1 cellular context compared by ENCODE assay signal in the genomic region with DNA sequence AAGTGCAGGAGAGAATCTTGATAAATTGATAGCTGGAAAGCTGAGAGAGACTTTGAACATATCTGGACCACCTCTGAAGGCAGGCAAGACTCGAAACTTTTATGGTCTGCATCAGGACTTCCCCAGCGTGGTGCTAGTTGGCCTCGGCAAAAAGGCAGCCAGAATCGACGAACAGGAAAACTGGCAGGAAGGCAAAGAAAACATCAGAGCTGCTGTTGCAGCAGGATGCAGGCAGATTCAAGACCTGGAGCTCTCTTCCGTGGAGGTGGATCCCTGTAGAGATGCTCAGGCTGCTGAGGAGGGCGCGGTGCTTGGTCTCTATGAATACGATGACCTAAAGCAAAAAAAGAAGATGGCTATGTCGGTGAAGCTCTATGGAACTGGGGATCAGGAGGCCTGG.
TF ChIP-seq lines count a peak whose summit lies in the region.

No MANE protein-coding gene starts in this region.

TF ChIP-seq in IMR-90, 13 proteins besides CTCF, POLR2A, EP300 and RAD21 (continued from another document):
- TF ChIP-seq MXI1 (IDR thresholded peaks at IDR 0.05; ENCODE audit: borderline replicate concordance, low read depth, low read length) = no peak
- no peak for TF ChIP-seq CEBPB (IDR thresholded peaks at IDR 0.05; ENCODE audit: low read depth, low read length)
- TF ChIP-seq, protein P1, sequence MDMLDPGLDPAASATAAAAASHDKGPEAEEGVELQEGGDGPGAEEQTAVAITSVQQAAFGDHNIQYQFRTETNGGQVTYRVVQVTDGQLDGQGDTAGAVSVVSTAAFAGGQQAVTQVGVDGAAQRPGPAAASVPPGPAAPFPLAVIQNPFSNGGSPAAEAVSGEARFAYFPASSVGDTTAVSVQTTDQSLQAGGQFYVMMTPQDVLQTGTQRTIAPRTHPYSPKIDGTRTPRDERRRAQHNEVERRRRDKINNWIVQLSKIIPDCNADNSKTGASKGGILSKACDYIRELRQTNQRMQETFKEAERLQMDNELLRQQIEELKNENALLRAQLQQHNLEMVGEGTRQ (IDR thresholded peaks at IDR 0.05; ENCODE audit: low read depth, low read length) = no peak
- TF ChIP-seq BHLHE40 (IDR thresholded peaks at IDR 0.05; ENCODE audit: low read depth, low read length) = no peak
- TF ChIP-seq, protein P2, sequence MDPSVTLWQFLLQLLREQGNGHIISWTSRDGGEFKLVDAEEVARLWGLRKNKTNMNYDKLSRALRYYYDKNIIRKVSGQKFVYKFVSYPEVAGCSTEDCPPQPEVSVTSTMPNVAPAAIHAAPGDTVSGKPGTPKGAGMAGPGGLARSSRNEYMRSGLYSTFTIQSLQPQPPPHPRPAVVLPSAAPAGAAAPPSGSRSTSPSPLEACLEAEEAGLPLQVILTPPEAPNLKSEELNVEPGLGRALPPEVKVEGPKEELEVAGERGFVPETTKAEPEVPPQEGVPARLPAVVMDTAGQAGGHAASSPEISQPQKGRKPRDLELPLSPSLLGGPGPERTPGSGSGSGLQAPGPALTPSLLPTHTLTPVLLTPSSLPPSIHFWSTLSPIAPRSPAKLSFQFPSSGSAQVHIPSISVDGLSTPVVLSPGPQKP (IDR thresholded peaks at IDR 0.05; ENCODE audit: borderline replicate concordance, low read depth, low read length) = no peak
- TF ChIP-seq RFX5 (IDR thresholded peaks at IDR 0.05; ENCODE audit: low read depth, low read length) = no peak
- TF ChIP-seq NFE2L2 (IDR thresholded peaks at IDR 0.05; ENCODE audit: low read depth, low read length) = no peak
- TF ChIP-seq SMC3 (IDR thresholded peaks at IDR 0.05; ENCODE audit: low read depth, low read length) = no peak
- no peak for TF ChIP-seq MAZ (IDR thresholded peaks at IDR 0.05; ENCODE audit: borderline replicate concordance, low read depth, low read length)
- TF ChIP-seq CHD1 (IDR thresholded peaks at IDR 0.05; ENCODE audit: low read depth, low read length) = no peak
